In the genomic region with DNA sequence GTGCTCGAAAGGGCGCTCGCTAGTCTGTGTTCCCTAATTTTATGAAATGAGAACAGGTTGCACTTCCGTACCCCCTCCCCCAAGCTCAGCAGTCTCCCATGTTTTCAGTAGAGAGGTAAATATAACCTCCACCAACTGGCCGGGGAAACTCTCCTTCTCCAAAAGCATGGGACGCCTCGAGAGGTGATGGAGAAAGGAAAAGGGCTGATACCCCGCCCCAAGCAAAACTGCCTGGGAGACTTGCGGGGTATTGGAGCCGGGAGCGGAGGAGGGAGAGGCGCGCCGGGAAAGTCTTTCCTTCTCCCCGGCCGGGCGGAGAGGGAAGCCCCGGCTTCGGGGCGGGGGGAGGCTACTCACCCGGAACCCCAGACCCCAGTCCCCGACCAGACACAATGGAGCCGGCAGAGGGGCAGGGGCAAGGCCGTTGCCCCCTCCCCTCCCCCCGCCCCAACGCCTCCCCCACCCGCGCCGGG, we compare ENCODE assay signal across 2 cellular contexts.
A peak's percentile ranks its signal among the peaks of the same experiment; 100 is the strongest.
TF ChIP-seq lines count a peak whose summit lies in the region.

No MANE protein-coding gene starts in this region.

TF ChIP-seq in Ishikawa, 13 proteins besides CTCF, POLR2A, EP300 and RAD21:
- TF ChIP-seq CREB1 (IDR thresholded peaks at IDR 0.05; ENCODE audit: low read depth) (no peak), TAF1 (IDR thresholded peaks at IDR 0.05; ENCODE audit: low read depth) (no peak), NFIC (IDR thresholded peaks at IDR 0.05) (no peak), ZBTB7A (IDR thresholded peaks at IDR 0.05; ENCODE audit: low read depth) (peak; percentile 72; the same call in 1 of the 2 replicates), TCF12 (IDR thresholded peaks at IDR 0.05; ENCODE audit: low read depth) (no peak), EGR1 (IDR thresholded peaks at IDR 0.05) (no peak)
- TF ChIP-seq, protein P1, sequence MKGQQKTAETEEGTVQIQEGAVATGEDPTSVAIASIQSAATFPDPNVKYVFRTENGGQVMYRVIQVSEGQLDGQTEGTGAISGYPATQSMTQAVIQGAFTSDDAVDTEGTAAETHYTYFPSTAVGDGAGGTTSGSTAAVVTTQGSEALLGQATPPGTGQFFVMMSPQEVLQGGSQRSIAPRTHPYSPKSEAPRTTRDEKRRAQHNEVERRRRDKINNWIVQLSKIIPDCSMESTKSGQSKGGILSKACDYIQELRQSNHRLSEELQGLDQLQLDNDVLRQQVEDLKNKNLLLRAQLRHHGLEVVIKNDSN (IDR thresholded peaks at IDR 0.05) = no peak

TF ChIP-seq in H1, 55 proteins besides CTCF, POLR2A, EP300 and RAD21:
- TF ChIP-seq PHF8 (conservative IDR thresholded peaks at IDR 0.05; ENCODE audit: low read depth, low read length) (no peak), GTF2F1 (IDR thresholded peaks at IDR 0.05; ENCODE audit: borderline replicate concordance, low read depth, low read length) (no peak), CBX8 (IDR thresholded peaks at IDR 0.05; ENCODE audit: borderline replicate concordance, low read depth, low read length) (no peak), CEBPB (IDR thresholded peaks at IDR 0.05; ENCODE audit: low read depth, low read length) (no peak), TEAD4 (IDR thresholded peaks at IDR 0.05; ENCODE audit: low read depth, low read length) (no peak), TAF7 (optimal IDR thresholded peaks at IDR 0.05; ENCODE audit: borderline replicate concordance, low read depth, low read length) (peak; percentile 39), POLR2AphosphoS5 (IDR thresholded peaks at IDR 0.05; ENCODE audit: low read depth, low read length) (no peak), TBP (IDR thresholded peaks at IDR 0.05; ENCODE audit: low read depth, low read length) (no peak; the same call in 1 of the 2 replicates), KDM1A (IDR thresholded peaks at IDR 0.05; ENCODE audit: borderline replicate concordance, low read length) (no peak), RBBP5 (IDR thresholded peaks at IDR 0.05; ENCODE audit: borderline replicate concordance, low read depth, low read length) (no peak), CTBP2 (IDR thresholded peaks at IDR 0.05; ENCODE audit: borderline replicate concordance, insufficient read depth, insufficient read length, low read length) (peak; percentile 33), SAP30 (IDR thresholded peaks at IDR 0.05; ENCODE audit: insufficient read depth, insufficient replicate concordance, low read length) (peak; percentile 59), POU5F1 (IDR thresholded peaks at IDR 0.05; ENCODE audit: low read depth, low read length) (no peak), EZH2 (IDR thresholded peaks at IDR 0.05; ENCODE audit: low read depth, low read length, severe bottlenecking) (no peak), SIRT6 (IDR thresholded peaks at IDR 0.05; ENCODE audit: low read length) (no peak), NANOG (IDR thresholded peaks at IDR 0.05; ENCODE audit: insufficient read depth, low read depth, low read length, poor library complexity, severe bottlenecking) (no peak), SUZ12 (IDR thresholded peaks at IDR 0.05; ENCODE audit: low read length) (no peak), ASH2L (IDR thresholded peaks at IDR 0.05; ENCODE audit: low read length) (peak; percentile 87), SIN3A (conservative IDR thresholded peaks at IDR 0.05 in 1 of 2, IDR thresholded peaks at IDR 0.05 in 1 of 2; ENCODE audit: low read depth in 1 of 2, low read length in 2 of 2) (0 out of 4 replicates have a peak, but pooled peaks of 1 of the 2 experiments have one; percentile 29), TAF1 (IDR thresholded peaks at IDR 0.05; ENCODE audit: low read depth, low read length) (peak; percentile 43), ZNF274 (IDR thresholded peaks at IDR 0.05; ENCODE audit: borderline replicate concordance, extremely low read depth, low read length) (no peak), SP4 (IDR thresholded peaks at IDR 0.05; ENCODE audit: low read length) (no peak), KDM4A (IDR thresholded peaks at IDR 0.05; ENCODE audit: low read depth, low read length, severe bottlenecking) (peak; percentile 65)
- TF ChIP-seq, protein P2, sequence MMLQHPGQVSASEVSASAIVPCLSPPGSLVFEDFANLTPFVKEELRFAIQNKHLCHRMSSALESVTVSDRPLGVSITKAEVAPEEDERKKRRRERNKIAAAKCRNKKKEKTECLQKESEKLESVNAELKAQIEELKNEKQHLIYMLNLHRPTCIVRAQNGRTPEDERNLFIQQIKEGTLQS (IDR thresholded peaks at IDR 0.05; ENCODE audit: insufficient read depth, low read depth, low read length) = no peak
- TF ChIP-seq, protein P3, sequence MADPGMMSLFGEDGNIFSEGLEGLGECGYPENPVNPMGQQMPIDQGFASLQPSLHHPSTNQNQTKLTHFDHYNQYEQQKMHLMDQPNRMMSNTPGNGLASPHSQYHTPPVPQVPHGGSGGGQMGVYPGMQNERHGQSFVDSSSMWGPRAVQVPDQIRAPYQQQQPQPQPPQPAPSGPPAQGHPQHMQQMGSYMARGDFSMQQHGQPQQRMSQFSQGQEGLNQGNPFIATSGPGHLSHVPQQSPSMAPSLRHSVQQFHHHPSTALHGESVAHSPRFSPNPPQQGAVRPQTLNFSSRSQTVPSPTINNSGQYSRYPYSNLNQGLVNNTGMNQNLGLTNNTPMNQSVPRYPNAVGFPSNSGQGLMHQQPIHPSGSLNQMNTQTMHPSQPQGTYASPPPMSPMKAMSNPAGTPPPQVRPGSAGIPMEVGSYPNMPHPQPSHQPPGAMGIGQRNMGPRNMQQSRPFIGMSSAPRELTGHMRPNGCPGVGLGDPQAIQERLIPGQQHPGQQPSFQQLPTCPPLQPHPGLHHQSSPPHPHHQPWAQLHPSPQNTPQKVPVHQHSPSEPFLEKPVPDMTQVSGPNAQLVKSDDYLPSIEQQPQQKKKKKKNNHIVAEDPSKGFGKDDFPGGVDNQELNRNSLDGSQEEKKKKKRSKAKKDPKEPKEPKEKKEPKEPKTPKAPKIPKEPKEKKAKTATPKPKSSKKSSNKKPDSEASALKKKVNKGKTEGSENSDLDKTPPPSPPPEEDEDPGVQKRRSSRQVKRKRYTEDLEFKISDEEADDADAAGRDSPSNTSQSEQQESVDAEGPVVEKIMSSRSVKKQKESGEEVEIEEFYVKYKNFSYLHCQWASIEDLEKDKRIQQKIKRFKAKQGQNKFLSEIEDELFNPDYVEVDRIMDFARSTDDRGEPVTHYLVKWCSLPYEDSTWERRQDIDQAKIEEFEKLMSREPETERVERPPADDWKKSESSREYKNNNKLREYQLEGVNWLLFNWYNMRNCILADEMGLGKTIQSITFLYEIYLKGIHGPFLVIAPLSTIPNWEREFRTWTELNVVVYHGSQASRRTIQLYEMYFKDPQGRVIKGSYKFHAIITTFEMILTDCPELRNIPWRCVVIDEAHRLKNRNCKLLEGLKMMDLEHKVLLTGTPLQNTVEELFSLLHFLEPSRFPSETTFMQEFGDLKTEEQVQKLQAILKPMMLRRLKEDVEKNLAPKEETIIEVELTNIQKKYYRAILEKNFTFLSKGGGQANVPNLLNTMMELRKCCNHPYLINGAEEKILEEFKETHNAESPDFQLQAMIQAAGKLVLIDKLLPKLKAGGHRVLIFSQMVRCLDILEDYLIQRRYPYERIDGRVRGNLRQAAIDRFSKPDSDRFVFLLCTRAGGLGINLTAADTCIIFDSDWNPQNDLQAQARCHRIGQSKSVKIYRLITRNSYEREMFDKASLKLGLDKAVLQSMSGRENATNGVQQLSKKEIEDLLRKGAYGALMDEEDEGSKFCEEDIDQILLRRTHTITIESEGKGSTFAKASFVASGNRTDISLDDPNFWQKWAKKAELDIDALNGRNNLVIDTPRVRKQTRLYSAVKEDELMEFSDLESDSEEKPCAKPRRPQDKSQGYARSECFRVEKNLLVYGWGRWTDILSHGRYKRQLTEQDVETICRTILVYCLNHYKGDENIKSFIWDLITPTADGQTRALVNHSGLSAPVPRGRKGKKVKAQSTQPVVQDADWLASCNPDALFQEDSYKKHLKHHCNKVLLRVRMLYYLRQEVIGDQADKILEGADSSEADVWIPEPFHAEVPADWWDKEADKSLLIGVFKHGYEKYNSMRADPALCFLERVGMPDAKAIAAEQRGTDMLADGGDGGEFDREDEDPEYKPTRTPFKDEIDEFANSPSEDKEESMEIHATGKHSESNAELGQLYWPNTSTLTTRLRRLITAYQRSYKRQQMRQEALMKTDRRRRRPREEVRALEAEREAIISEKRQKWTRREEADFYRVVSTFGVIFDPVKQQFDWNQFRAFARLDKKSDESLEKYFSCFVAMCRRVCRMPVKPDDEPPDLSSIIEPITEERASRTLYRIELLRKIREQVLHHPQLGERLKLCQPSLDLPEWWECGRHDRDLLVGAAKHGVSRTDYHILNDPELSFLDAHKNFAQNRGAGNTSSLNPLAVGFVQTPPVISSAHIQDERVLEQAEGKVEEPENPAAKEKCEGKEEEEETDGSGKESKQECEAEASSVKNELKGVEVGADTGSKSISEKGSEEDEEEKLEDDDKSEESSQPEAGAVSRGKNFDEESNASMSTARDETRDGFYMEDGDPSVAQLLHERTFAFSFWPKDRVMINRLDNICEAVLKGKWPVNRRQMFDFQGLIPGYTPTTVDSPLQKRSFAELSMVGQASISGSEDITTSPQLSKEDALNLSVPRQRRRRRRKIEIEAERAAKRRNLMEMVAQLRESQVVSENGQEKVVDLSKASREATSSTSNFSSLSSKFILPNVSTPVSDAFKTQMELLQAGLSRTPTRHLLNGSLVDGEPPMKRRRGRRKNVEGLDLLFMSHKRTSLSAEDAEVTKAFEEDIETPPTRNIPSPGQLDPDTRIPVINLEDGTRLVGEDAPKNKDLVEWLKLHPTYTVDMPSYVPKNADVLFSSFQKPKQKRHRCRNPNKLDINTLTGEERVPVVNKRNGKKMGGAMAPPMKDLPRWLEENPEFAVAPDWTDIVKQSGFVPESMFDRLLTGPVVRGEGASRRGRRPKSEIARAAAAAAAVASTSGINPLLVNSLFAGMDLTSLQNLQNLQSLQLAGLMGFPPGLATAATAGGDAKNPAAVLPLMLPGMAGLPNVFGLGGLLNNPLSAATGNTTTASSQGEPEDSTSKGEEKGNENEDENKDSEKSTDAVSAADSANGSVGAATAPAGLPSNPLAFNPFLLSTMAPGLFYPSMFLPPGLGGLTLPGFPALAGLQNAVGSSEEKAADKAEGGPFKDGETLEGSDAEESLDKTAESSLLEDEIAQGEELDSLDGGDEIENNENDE (IDR thresholded peaks at IDR 0.05; ENCODE audit: insufficient replicate concordance, low read length) = no peak
- TF ChIP-seq, protein P4, sequence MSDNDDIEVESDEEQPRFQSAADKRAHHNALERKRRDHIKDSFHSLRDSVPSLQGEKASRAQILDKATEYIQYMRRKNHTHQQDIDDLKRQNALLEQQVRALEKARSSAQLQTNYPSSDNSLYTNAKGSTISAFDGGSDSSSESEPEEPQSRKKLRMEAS (IDR thresholded peaks at IDR 0.05) = no peak
- TF ChIP-seq, protein P5, sequence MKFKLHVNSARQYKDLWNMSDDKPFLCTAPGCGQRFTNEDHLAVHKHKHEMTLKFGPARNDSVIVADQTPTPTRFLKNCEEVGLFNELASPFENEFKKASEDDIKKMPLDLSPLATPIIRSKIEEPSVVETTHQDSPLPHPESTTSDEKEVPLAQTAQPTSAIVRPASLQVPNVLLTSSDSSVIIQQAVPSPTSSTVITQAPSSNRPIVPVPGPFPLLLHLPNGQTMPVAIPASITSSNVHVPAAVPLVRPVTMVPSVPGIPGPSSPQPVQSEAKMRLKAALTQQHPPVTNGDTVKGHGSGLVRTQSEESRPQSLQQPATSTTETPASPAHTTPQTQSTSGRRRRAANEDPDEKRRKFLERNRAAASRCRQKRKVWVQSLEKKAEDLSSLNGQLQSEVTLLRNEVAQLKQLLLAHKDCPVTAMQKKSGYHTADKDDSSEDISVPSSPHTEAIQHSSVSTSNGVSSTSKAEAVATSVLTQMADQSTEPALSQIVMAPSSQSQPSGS (IDR thresholded peaks at IDR 0.05; ENCODE audit: low read length) = no peak
